In genomic region chr10:100986952-100987684, GRCh38 we compare ENCODE assay signal across 8 cellular contexts. TPM values are rescaled to one million over a fixed set of nuclear protein-coding genes. Genes with fewer than 3 reads are reported as not detected.
A peak's percentile ranks its signal among the peaks of the same experiment; 100 is the strongest.
DNase-seq lines count a peak whose midpoint lies in the region; ATAC-seq and TF ChIP-seq lines count a peak whose summit lies in the region.

Gene MRPL43 (minus strand): TSS chr10:100987497. CDS start chr10:100987443, 54 bp downstream.
Gene TWNK (plus strand): TSS chr10:100987543. CDS start chr10:100988211, 668 bp downstream.

- POLR2A ChIA-PET in AG04449 (lab: Yijun Ruan, JAX), result interaction anchor here (1.0 to 1.1 kb wide), 2 partner anchors 12 to 13 kb away, joined by 4 read pairs; partner anchors contain the start of gene LZTS2

- TF ChIP-seq CTCF in AG04449 (IDR thresholded peaks at IDR 0.05; ENCODE audit: insufficient read depth, low read length, missing control alignments) (no peak), kidney epithelial cell (IDR thresholded peaks at IDR 0.05; ENCODE audit: insufficient read depth, low read length, poor library complexity, severe bottlenecking) (no peak)

- peak within 1 kb of the TSS; percentile 100 for H3K4me3 ChIP-seq in AG04449 (ENCODE audit: low read depth, low read length)
- peak within 1 kb of the TSS; percentile 96 for H3K4me3 ChIP-seq in kidney epithelial cell (ENCODE audit: low read depth, low read length)

- no peaks in the 10 kb centered on the region for H3K27me3 ChIP-seq in kidney epithelial cell (ENCODE audit: control insufficient read depth, insufficient read depth, low read length)

- DNase-seq in AG04449 (ENCODE audit: low read depth, low spot score) (no peak), NCI-H345 treated with DMSO at 0.1 percent for 48 hours (lab: John Stamatoyannopoulos, UW; ENCODE audit: unreplicated experiment) (peak; percentile 38), cerebellar nuclear complex (lab: John Stamatoyannopoulos, UW) (peak; percentile 38 to 70), kidney epithelial cell (ENCODE audit: low read depth) (no peak)
- peak; percentile 76 for DNase-seq in activated CD4-positive, alpha-beta T cell treated with anti-CD3 and anti-CD28 coated beads for 1 hour
- DNase-seq in stimulated activated CD4-positive, alpha-beta T cell treated with anti-CD3 and anti-CD28 coated beads, Interleukin-15, amount 100 ng/mL, for 1 hour (ENCODE audit: low read depth in 1 of 2, low spot score in 1 of 2), result peak; percentile 65 to 75

- H3K36me3 ChIP-seq in kidney epithelial cell (ENCODE audit: control insufficient read depth, insufficient read depth, low read length), result peaks cover 2% of the 10 kb centered on the region

- CTCF ChIA-PET in AG04449 (lab: Yijun Ruan, JAX), result interaction anchor here (0.7 to 26.4 kb wide), 7 partner anchors 9 to 54 kb away, joined by 3 to 803 read pairs (median 15); partner anchors contain the start of genes LZTS2, PDZD7 and SFXN3

- peak; percentile 42 for ATAC-seq in GM18861 (IDR thresholded peaks at IDR 0.05; ENCODE audit: unreplicated experiment)
- ATAC-seq in HG03095 (IDR thresholded peaks at IDR 0.05; ENCODE audit: unreplicated experiment), result peak; percentile 85

RNA-seq across cellular contexts. Expression of gene MRPL43, which starts in this region (rescaled TPM):
- 84.1 and 92.3 TPM in 2 replicates for total RNA-seq in kidney epithelial cell

RNA-seq across cellular contexts. Expression of gene TWNK, which starts in this region (rescaled TPM):
- 14.0 and 14.1 TPM in 2 replicates for total RNA-seq in kidney epithelial cell

Comparison
In these comparisons a context has a peak if more than half of its experiments do, and no peak if none do; other contexts are left out.
1. DNase-seq: peak in NCI-H345 treated with DMSO at 0.1 percent for 48 hours (single experiment), activated CD4-positive, alpha-beta T cell treated with anti-CD3 and anti-CD28 coated beads for 1 hour (single experiment), cerebellar nuclear complex (2 of 2) and stimulated activated CD4-positive, alpha-beta T cell treated with anti-CD3 and anti-CD28 coated beads, Interleukin-15, amount 100 ng/mL, for 1 hour (2 of 2); none in AG04449 (single experiment) and kidney epithelial cell (single experiment).